In genomic region chr2:178109813-178110212, GRCh38 we compare ENCODE assay signal across 8 cellular contexts. TPM values are rescaled to one million over a fixed set of nuclear protein-coding genes. Genes with fewer than 3 reads are reported as not detected.
A peak's percentile ranks its signal among the peaks of the same experiment; 100 is the strongest.
DNase-seq lines count a peak whose midpoint lies in the region; ATAC-seq and TF ChIP-seq lines count a peak whose summit lies in the region.

No MANE protein-coding gene starts in this region.

- H3K9me3 ChIP-seq in upper lobe of left lung = no peaks in the 10 kb centered on the region

- ATAC-seq in upper lobe of left lung (ENCODE audit: low FRiP score in 2 of 2) (no peak), GM18909 (IDR thresholded peaks at IDR 0.05; ENCODE audit: poor library complexity, unreplicated experiment) (no peak)

- no peak for TF ChIP-seq EP300 in upper lobe of left lung (IDR thresholded peaks at IDR 0.05)

- no peak overlapping the region for H3K4me3 ChIP-seq in upper lobe of left lung

- 13% methylated on average over 1 of the region's 1 CpG for WGBS in upper lobe of left lung, 2 donors

- H3K36me3 ChIP-seq in upper lobe of left lung = no peaks in the 10 kb centered on the region

- peaks cover 4 to 25% (median 14%) of the 10 kb centered on the region in 4 donors for H3K4me1 ChIP-seq in upper lobe of left lung

- H3K27ac ChIP-seq in 22Rv1 (no peak overlapping the region), VCaP (peak overlapping the region; percentile 54; the same call in 1 of the 2 replicates), upper lobe of left lung (no peak overlapping the region)

- TF ChIP-seq CTCF in 22Rv1 (IDR thresholded peaks at IDR 0.05) = peak; percentile 57
- TF ChIP-seq CTCF in GM10266 (IDR thresholded peaks at IDR 0.05; ENCODE audit: control insufficient read depth, insufficient read depth, low read depth, missing control alignments) = peak; percentile 67
- TF ChIP-seq CTCF in VCaP (conservative IDR thresholded peaks at IDR 0.05) = peak; percentile 77
- peak in 4 of 6 experiments; percentile 37 to 57 (median 49) for TF ChIP-seq CTCF in upper lobe of left lung (IDR thresholded peaks at IDR 0.05)

- DNase-seq in GM10266 (ENCODE audit: extremely low spot score) (peak; percentile 69), NCI-H1694 treated with DMSO at 0.1 percent for 48 hours (lab: John Stamatoyannopoulos, UW) (peak; percentile 76), iPS-NIHi11 (ENCODE audit: low spot score) (peak; percentile 63), upper lobe of left lung (no peak)
- DNase-seq in stimulated activated CD4-positive, alpha-beta T cell treated with anti-CD3 and anti-CD28 coated beads, Interleukin-4, amount 100 ng/mL, for 1 hour = no peak

- no peaks in the 10 kb centered on the region for H3K27me3 ChIP-seq in upper lobe of left lung

- TF ChIP-seq POLR2A in upper lobe of left lung (IDR thresholded peaks at IDR 0.05) = no peak

RNA-seq across cellular contexts. Expression of gene RBM45, which starts 2.4 kb away (rescaled TPM):
- total RNA-seq in upper lobe of left lung = 10 to 100 TPM in 4 of 6 donors, 1 to 10 TPM in 2; 7.5 to 38.8 (median 12.4) TPM

RNA-seq across cellular contexts. Expression of gene PDE11A, which starts 37.2 kb away (rescaled TPM):
- total RNA-seq in upper lobe of left lung = under 1 TPM in 3 of 6 donors, not detected in 3; 0.03 to 0.57 (median 0.33) TPM

Comparison
In these comparisons a context has a peak if more than half of its experiments do, and no peak if none do; other contexts are left out.
1. DNase-seq: peak in GM10266 (single experiment), NCI-H1694 treated with DMSO at 0.1 percent for 48 hours (single experiment) and iPS-NIHi11 (single experiment); none in upper lobe of left lung (0 of 2) and stimulated activated CD4-positive, alpha-beta T cell treated with anti-CD3 and anti-CD28 coated beads, Interleukin-4, amount 100 ng/mL, for 1 hour (single experiment).
2. Peak in every context shown above with its lines, with median percentiles within 50 percentile points of each other: CTCF ChIP-seq.